Comparison of ENCODE assay signal across 5 cellular contexts in genomic region chr17:31828955-31829354, GRCh38. TPM values are rescaled to one million over a fixed set of nuclear protein-coding genes. Genes with fewer than 3 reads are reported as not detected.
DNase-seq lines count a peak whose midpoint lies in the region; ATAC-seq, FAIRE-seq and TF ChIP-seq lines count a peak whose summit lies in the region.
"Not testable (repeated sequence)": the region's sequence is repeated elsewhere in the genome, so short reads cannot be mapped to it uniquely, and the experiment has no call there.

No MANE protein-coding gene starts in this region.

- not testable (repeated sequence) for H3K9ac ChIP-seq in K562 (ENCODE audit: insufficient read depth in 1 of 2, low read depth in 2 of 2, low read length in 2 of 2)

- not testable (repeated sequence) for H3K27ac Mint-ChIP-seq in WTC11

- TF ChIP-seq EP300 in K562 (IDR thresholded peaks at IDR 0.05; ENCODE audit: low read length), result not testable (repeated sequence)

- TF ChIP-seq CTCF in HEK293 (tag by site-specific recombination; IDR thresholded peaks at IDR 0.05); WTC11 (IDR thresholded peaks at IDR 0.05); K562 (IDR thresholded peaks at IDR 0.05 in 2 of 3, conservative IDR thresholded peaks at IDR 0.05 in 1 of 3; ENCODE audit: insufficient read depth in 2 of 3, low read depth in 1 of 3, low read length in 3 of 3): not testable (repeated sequence)

- not testable (repeated sequence) for H3K27me3 ChIP-seq in K562 (ENCODE audit: control insufficient read depth in 2 of 2, insufficient read depth in 2 of 2, low read length in 2 of 2)

- in situ Hi-C loops in K562 (cut with MboI), result not testable (repeated sequence)

- POLR2A ChIA-PET in HEK293 (lab: Yijun Ruan, JAX); WTC11 (lab: Charles Lee): not testable (repeated sequence)
- POLR2A ChIA-PET in K562 (lab: Yijun Ruan, JAX), result interaction anchor here (0.6 kb wide), 1 partner anchor 31 kb away, joined by 3 read pairs; no protein-coding TSS in a partner anchor

- not testable (repeated sequence) for H2AFZ ChIP-seq in K562 (ENCODE audit: low read depth, low read length)

- not testable (repeated sequence) for TF ChIP-seq RAD21 in K562 (CRISPR knock-in tag; conservative IDR thresholded peaks at IDR 0.05 in 1 of 2, IDR thresholded peaks at IDR 0.05 in 1 of 2)

- WGBS in K562 (ENCODE audit: insufficient coverage, low coverage, missing lambda C conversion rate), result 16% methylated on average over 4 of the region's 4 CpGs

- not testable (repeated sequence) for H3K4me1 Mint-ChIP-seq in WTC11

- not testable (repeated sequence) for H4K20me1 ChIP-seq in K562 (replicated peaks; ENCODE audit: control insufficient read depth, insufficient read depth, low read length)

- DNase-seq in WTC11 (ENCODE audit: low spot score); K562 (ENCODE audit: extremely low read depth in 1 of 4, low spot score in 3 of 4): not testable (repeated sequence)
- peak; percentile 10 for DNase-seq in cardiac septum (ENCODE audit: low spot score)
- DNase-seq in posterior vena cava (ENCODE audit: low spot score), result peak; percentile 16

- H3K27me3 Mint-ChIP-seq in WTC11 (ENCODE audit: low read depth), result not testable (repeated sequence)

- H3K9me1 ChIP-seq in K562 (ENCODE audit: control insufficient read depth, insufficient read depth, low read length), result not testable (repeated sequence)

- peaks cover 12% of the 10 kb centered on the region for H3K9me3 Mint-ChIP-seq in WTC11

- H3K79me2 ChIP-seq in K562 (ENCODE audit: control insufficient read depth, insufficient read depth, low read length), result not testable (repeated sequence)

- not testable (repeated sequence) for H3K4me3 ChIP-seq in HEK293 (ENCODE audit: low read depth, low read length); K562

- H3K4me3 Mint-ChIP-seq in WTC11, result not testable (repeated sequence)

- intact Hi-C loops in K562 (cut with micrococcal nuclease); cardiac septum (cut with DNase I); posterior vena cava (cut with DNase I): not testable (repeated sequence)

- BruUV-seq in K562 (replicated peaks; lab: Mats Ljungman, UMichigan), result not testable (repeated sequence)

- not testable (repeated sequence) for H3K36me3 ChIP-seq in HEK293 (ENCODE audit: control insufficient read depth in 2 of 2, insufficient read depth in 1 of 2, low read length in 2 of 2); K562 (ENCODE audit: control insufficient read depth, insufficient read depth, low read length)

- H3K9me3 ChIP-seq in HEK293 (ENCODE audit: control insufficient read depth, insufficient read depth, low read depth, low read length); K562 (replicated peaks; ENCODE audit: control insufficient read depth, insufficient read depth, low read depth, low read length): not testable (repeated sequence)

- H3K4me2 ChIP-seq in K562 (ENCODE audit: insufficient read depth, low read length), result not testable (repeated sequence)

- not testable (repeated sequence) for ATAC-seq in WTC11, K562

- not testable (repeated sequence) for TF ChIP-seq POLR2A in K562 (conservative IDR thresholded peaks at IDR 0.05)

- CTCF ChIA-PET in HEK293 (lab: Yijun Ruan, JAX), result interaction anchor here (0.6 to 3.2 kb wide), 3 partner anchors 13 to 392 kb away, joined by 3 to 20 read pairs (median 4); no protein-coding TSS in a partner anchor
- CTCF ChIA-PET in WTC11 (lab: Charles Lee); K562 (lab: Yijun Ruan, JAX; ENCODE audit: low intra/inter-chr PET ratio): not testable (repeated sequence)

- FAIRE-seq in K562 (lab: Jason Lieb, UNC), result not testable (repeated sequence)

- H3K36me3 Mint-ChIP-seq in WTC11, result not testable (repeated sequence)

- not testable (repeated sequence) for H3K27ac ChIP-seq in HEK293 (ENCODE audit: extremely low read depth, low read depth, low read length); K562 (ENCODE audit: extremely low read depth, low read depth, low read length)

- H3K4me1 ChIP-seq in HEK293 (ENCODE audit: control insufficient read depth, insufficient read depth, low read length); K562 (replicated peaks in 1 of 2; ENCODE audit: control insufficient read depth in 2 of 2, insufficient read depth in 2 of 2, low read length in 2 of 2): not testable (repeated sequence)

TF ChIP-seq in HEK293, 187 proteins besides CTCF, POLR2A, EP300 and RAD21:
- TF ChIP-seq ZNF121 (tag by site-specific recombination; IDR thresholded peaks at IDR 0.05), result peak; percentile 78
TF ChIP-seq in HEK293: peak in this region for 1; not testable (repeated sequence) for 186.

TF ChIP-seq in WTC11, 78 proteins besides CTCF, POLR2A, EP300 and RAD21:
- 0 out of 2 replicates have a peak, but pooled peaks have one; percentile 21 for TF ChIP-seq ZNF121 (CRISPR knock-in tag; IDR thresholded peaks at IDR 0.05)

TF ChIP-seq in K562, 482 proteins besides CTCF, POLR2A, EP300 and RAD21:
- peak; percentile 73 for TF ChIP-seq ZNF121 (CRISPR knock-in tag; conservative IDR thresholded peaks at IDR 0.05)
TF ChIP-seq in K562: peak in this region for 1; not testable (repeated sequence) for 481.

RNA-seq across cellular contexts. Expression of gene COPRS, which starts 30.1 kb away (rescaled TPM):
- 37.5 to 41.2 TPM (median 39.1 TPM) in 3 replicates for total RNA-seq in WTC11 (2021)
- total RNA-seq in K562 (2011; cell fraction: chromatin; rRNA removed; ENCODE audit: low replicate concordance), result 5.9 and 9.8 TPM in 2 replicates
- total RNA-seq in K562 (2011; cell fraction: nucleolus; rRNA removed), result 9.0 and 9.9 TPM in 2 replicates
- total RNA-seq in K562 (2011; cell fraction: nucleoplasm; rRNA removed), result 8.0 and 13.7 TPM in 2 replicates
- total RNA-seq in K562 (2014; rRNA removed), result 102 and 103 TPM in 2 replicates
- 74.0 and 81.1 TPM in 2 replicates for total RNA-seq in K562 (2014; rRNA removed; fragmentation: Illumina TruSeq; extraction: Trizol)
- 77.8 and 79.6 TPM in 2 replicates for total RNA-seq in K562 (2015; rRNA removed; fragmentation: Illumina TruSeq; extraction: Trizol)
- total RNA-seq in K562 (2021), result 48.2 and 56.8 TPM in 2 replicates
- polyA plus RNA-seq in K562 (2011; rRNA removed), result 21.6 and 37.3 TPM in 2 replicates
- polyA plus RNA-seq in K562 (2011; cell fraction: cytosol; rRNA removed), result 30.7 and 47.8 TPM in 2 replicates
- polyA plus RNA-seq in K562 (2011; cell fraction: nucleus; rRNA removed), result 14.3 and 18.7 TPM in 2 replicates
- 48.5 and 68.8 TPM in 2 replicates for polyA plus RNA-seq in K562 (2012)
- 60.4 and 60.5 TPM in 2 replicates for polyA plus RNA-seq in K562 (2014; fragmentation: Illumina TruSeq; extraction: Trizol)
- 10 to 100 TPM; 11.9 to 13.7 TPM for polyA plus RNA-seq in K562 (2014; fragmentation: Nextera tagmentation; extraction: Ambion mirVana)
- 59.7 and 68.8 TPM in 2 replicates for polyA plus RNA-seq in K562 (2014; rRNA removed)
- 29.9 and 48.6 TPM in 2 replicates for polyA minus RNA-seq in K562 (2011; rRNA and poly(A)+ RNA removed)
- polyA minus RNA-seq in K562 (2011; cell fraction: cytosol; rRNA and poly(A)+ RNA removed), result 6.6 and 24.9 TPM in 2 replicates
- 2.7 and 5.4 TPM in 2 replicates for polyA minus RNA-seq in K562 (2011; cell fraction: nucleus; rRNA and poly(A)+ RNA removed)
- 51.9 TPM for total RNA-seq in cardiac septum
- total RNA-seq in posterior vena cava, result 10 to 100 TPM; 41.0 to 54.8 TPM
